In the genomic region with DNA sequence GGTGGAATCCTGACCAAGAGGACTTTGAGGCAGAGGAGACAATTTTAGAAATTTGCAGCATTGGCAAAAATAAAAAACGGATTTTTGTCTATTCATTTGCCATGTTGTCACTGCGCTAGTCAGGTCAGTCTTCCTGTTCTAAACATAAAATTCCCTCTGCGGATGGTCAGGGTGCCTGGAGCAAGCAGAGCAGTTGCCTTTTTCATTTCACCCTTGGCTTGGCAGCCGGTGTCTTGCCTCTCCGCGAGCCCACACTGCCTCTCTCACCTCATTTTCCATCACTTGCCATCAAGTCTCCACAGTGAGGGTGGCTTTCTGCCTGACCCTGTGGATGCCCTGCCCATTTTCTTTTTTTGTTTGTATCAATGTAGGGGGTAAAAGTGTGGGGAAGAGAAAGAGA, we compare ENCODE assay signal across 29 cellular contexts.
"Had no signal": no experiment of that assay in that cellular context is flagged by ENCODE, and none has a peak within 500 bp of the region (broad histone marks: within the 10 kb centered on the region; RNA-seq: fewer than 3 reads in every experiment).

No MANE protein-coding gene starts in this region.

- H3K27me3 ChIP-seq: left lung, neutrophil, ovary, right atrium auricular region, right lobe of liver, tibial nerve, uterus had no signal

- H3K36me3 Mint-ChIP-seq: immature natural killer cell; stimulated activated memory B cell treated with anti-CD40 and anti-IgM and Interleukin-4, amounts not matched to agents 10 μg/mL and 1 μg/mL and 100 μg/mL, for 72 hours; type B pancreatic cell had no signal

- DNase-seq: hypothalamus; immature natural killer cell; left cardiac atrium; left lung; lower lobe of right lung; mammary epithelial cell; mesenchymal stem cell; naive thymus-derived CD8-positive, alpha-beta T cell; occipital lobe; ovary; right lobe of liver; stimulated activated CD4-positive, alpha-beta T cell treated with anti-CD3 and anti-CD28 coated beads, Interleukin-1b, Interleukin-23, amount 100 ng/mL, for 48 hours; stimulated activated CD4-positive, alpha-beta T cell treated with anti-CD3 and anti-CD28 coated beads, Interleukin-2, amount 100 ng/mL, for 48 hours; stimulated activated CD4-positive, alpha-beta T cell treated with anti-CD3 and anti-CD28 coated beads, Interleukin-4, amount 100 ng/mL, for 4 hours; stimulated activated CD8-positive, alpha-beta memory T cell treated with anti-CD3 and anti-CD28 coated beads, Interleukin-4, amount 100 ng/mL, for 48 hours; stimulated activated naive CD4-positive, alpha-beta T cell treated with Interleukin-2 at 50 U/mL for 16 hours; stimulated activated naive CD8-positive, alpha-beta T cell treated with anti-CD3 and anti-CD28 coated beads, Interleukin-15, amount 100 ng/mL, for 72 hours; substantia nigra; uterus had no signal

- H3K27ac ChIP-seq: left lung, lower lobe of right lung, neutrophil, ovary, right atrium auricular region, right lobe of liver, tibial nerve, uterus had no signal

- H3K4me3 Mint-ChIP-seq: immature natural killer cell; naive thymus-derived CD8-positive, alpha-beta T cell; nephron; neural crest cell; stimulated activated memory B cell treated with anti-CD40 and anti-IgM and Interleukin-4, amounts not matched to agents 10 μg/mL and 1 μg/mL and 100 μg/mL, for 72 hours; stimulated activated naive CD8-positive, alpha-beta T cell treated with anti-CD3 and anti-CD28 coated beads, Interleukin-15, amount 100 ng/mL, for 72 hours; type B pancreatic cell had no signal

- H3K4me2 ChIP-seq: smooth muscle cell had no signal

- H3K4me1 ChIP-seq: left lung, lower lobe of right lung, right lobe of liver, uterus had no signal

- H3K36me3 ChIP-seq: left lung, lower lobe of right lung, neutrophil, ovary, right atrium auricular region, right lobe of liver, tibial nerve, uterus had no signal

- H3K4me3 ChIP-seq: left lung, lower lobe of right lung, ovary, right atrium auricular region, right lobe of liver, smooth muscle cell, tibial nerve, uterus had no signal

- FAIRE-seq: islet of Langerhans had no signal

- ATAC-seq: left cardiac atrium; left lung; lower lobe of right lung; naive thymus-derived CD8-positive, alpha-beta T cell; right lobe of liver; stimulated activated memory B cell treated with anti-CD40 and anti-IgM and Interleukin-4, amounts not matched to agents 10 μg/mL and 1 μg/mL and 100 μg/mL, for 72 hours; stimulated activated naive CD8-positive, alpha-beta T cell treated with anti-CD3 and anti-CD28 coated beads, Interleukin-15, amount 100 ng/mL, for 72 hours had no signal

- H3K9me3 ChIP-seq: neutrophil, ovary, right atrium auricular region, right lobe of liver, uterus had no signal

- H3K4me1 Mint-ChIP-seq: immature natural killer cell; naive thymus-derived CD8-positive, alpha-beta T cell; neural crest cell; stimulated activated memory B cell treated with anti-CD40 and anti-IgM and Interleukin-4, amounts not matched to agents 10 μg/mL and 1 μg/mL and 100 μg/mL, for 72 hours; stimulated activated naive CD8-positive, alpha-beta T cell treated with anti-CD3 and anti-CD28 coated beads, Interleukin-15, amount 100 ng/mL, for 72 hours had no signal

- H3K27ac Mint-ChIP-seq: immature natural killer cell; naive thymus-derived CD8-positive, alpha-beta T cell; progenitor cell of endocrine pancreas; stimulated activated memory B cell treated with anti-CD40 and anti-IgM and Interleukin-4, amounts not matched to agents 10 μg/mL and 1 μg/mL and 100 μg/mL, for 72 hours; stimulated activated naive CD8-positive, alpha-beta T cell treated with anti-CD3 and anti-CD28 coated beads, Interleukin-15, amount 100 ng/mL, for 72 hours; type B pancreatic cell had no signal
